ENCODE assay signal across 1 cellular context in the genomic region with DNA sequence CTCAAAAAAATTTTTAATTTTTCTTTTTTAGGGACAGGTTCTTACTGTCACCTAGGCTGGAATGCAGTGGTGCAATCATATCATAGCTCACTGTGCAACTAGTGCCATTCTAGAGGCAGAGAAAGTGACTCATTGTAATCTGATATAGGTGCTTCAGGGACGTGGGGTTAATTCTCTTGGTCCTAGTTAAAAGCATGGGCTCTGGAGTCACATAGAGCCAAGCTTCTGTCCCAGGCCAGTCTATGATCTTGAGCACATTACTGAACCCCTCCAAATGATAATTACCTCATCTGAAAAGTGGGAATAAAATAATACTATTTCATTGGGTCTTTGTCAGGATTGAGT.
TF ChIP-seq lines count a peak whose summit lies in the region.

No MANE protein-coding gene starts in this region.

TF ChIP-seq in SK-N-SH, 30 proteins besides CTCF, POLR2A, EP300 and RAD21 (continued from another document):
- TF ChIP-seq, protein P1, sequence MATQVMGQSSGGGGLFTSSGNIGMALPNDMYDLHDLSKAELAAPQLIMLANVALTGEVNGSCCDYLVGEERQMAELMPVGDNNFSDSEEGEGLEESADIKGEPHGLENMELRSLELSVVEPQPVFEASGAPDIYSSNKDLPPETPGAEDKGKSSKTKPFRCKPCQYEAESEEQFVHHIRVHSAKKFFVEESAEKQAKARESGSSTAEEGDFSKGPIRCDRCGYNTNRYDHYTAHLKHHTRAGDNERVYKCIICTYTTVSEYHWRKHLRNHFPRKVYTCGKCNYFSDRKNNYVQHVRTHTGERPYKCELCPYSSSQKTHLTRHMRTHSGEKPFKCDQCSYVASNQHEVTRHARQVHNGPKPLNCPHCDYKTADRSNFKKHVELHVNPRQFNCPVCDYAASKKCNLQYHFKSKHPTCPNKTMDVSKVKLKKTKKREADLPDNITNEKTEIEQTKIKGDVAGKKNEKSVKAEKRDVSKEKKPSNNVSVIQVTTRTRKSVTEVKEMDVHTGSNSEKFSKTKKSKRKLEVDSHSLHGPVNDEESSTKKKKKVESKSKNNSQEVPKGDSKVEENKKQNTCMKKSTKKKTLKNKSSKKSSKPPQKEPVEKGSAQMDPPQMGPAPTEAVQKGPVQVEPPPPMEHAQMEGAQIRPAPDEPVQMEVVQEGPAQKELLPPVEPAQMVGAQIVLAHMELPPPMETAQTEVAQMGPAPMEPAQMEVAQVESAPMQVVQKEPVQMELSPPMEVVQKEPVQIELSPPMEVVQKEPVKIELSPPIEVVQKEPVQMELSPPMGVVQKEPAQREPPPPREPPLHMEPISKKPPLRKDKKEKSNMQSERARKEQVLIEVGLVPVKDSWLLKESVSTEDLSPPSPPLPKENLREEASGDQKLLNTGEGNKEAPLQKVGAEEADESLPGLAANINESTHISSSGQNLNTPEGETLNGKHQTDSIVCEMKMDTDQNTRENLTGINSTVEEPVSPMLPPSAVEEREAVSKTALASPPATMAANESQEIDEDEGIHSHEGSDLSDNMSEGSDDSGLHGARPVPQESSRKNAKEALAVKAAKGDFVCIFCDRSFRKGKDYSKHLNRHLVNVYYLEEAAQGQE (IDR thresholded peaks at IDR 0.05; ENCODE audit: low read depth, low read length): no peak
- TF ChIP-seq JUND (IDR thresholded peaks at IDR 0.05): peak; percentile 38
- TF ChIP-seq CHD2 (IDR thresholded peaks at IDR 0.05; ENCODE audit: low read length, partially characterized antibody): no peak
- no peak for TF ChIP-seq TEAD4 (IDR thresholded peaks at IDR 0.05; ENCODE audit: borderline replicate concordance, insufficient read depth)
- TF ChIP-seq USF1 (IDR thresholded peaks at IDR 0.05; ENCODE audit: borderline replicate concordance, low read depth): no peak
- TF ChIP-seq RCOR1 (IDR thresholded peaks at IDR 0.05; ENCODE audit: low read length): no peak
- TF ChIP-seq, protein P2, sequence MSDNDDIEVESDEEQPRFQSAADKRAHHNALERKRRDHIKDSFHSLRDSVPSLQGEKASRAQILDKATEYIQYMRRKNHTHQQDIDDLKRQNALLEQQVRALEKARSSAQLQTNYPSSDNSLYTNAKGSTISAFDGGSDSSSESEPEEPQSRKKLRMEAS (IDR thresholded peaks at IDR 0.05; ENCODE audit: low read depth): 0 out of 2 replicates have a peak, but pooled peaks have one; percentile 30
- TF ChIP-seq YY1 (IDR thresholded peaks at IDR 0.05; ENCODE audit: low read depth): no peak
